1 cellular context compared by ENCODE assay signal in genomic region chrX:110157444-110157843, GRCh38.
TF ChIP-seq lines count a peak whose summit lies in the region.

No MANE protein-coding gene starts in this region.

TF ChIP-seq in K562, 482 proteins besides CTCF, POLR2A, EP300 and RAD21 (continued from another document):
- no peak for TF ChIP-seq PBX2 (CRISPR knock-in tag; IDR thresholded peaks at IDR 0.05; ENCODE audit: low read depth)
- peak; percentile 99 for TF ChIP-seq PBX2 (tag; conservative IDR thresholded peaks at IDR 0.05; ENCODE audit: low read depth)
- peak; percentile 54 for TF ChIP-seq NCOR1 (IDR thresholded peaks at IDR 0.05)
- TF ChIP-seq HES1 (IDR thresholded peaks at IDR 0.05; ENCODE audit: low read depth): peak; percentile 59; the same call in 1 of the 2 replicates
- TF ChIP-seq KDM1A (IDR thresholded peaks at IDR 0.05): peak; percentile 34 to 54; a peak in 3 of 4 replicates
- TF ChIP-seq DMBX1 (CRISPR knock-in tag; IDR thresholded peaks at IDR 0.05; ENCODE audit: borderline replicate concordance): peak; percentile 34; the same call in 1 of the 2 replicates
- TF ChIP-seq SMARCA4 (IDR thresholded peaks at IDR 0.05): peak; percentile 45; the same call in 1 of the 2 replicates
- peak; percentile 94 for TF ChIP-seq MEIS2 (IDR thresholded peaks at IDR 0.05; ENCODE audit: partially characterized antibody)
- peak; percentile 66 for TF ChIP-seq TAL1 (IDR thresholded peaks at IDR 0.05)
- TF ChIP-seq VEZF1 (CRISPR knock-in tag; IDR thresholded peaks at IDR 0.05): peak; percentile 14; the same call in 1 of the 2 replicates
- 0 out of 2 replicates have a peak, but pooled peaks have one; percentile 27 for TF ChIP-seq HBP1 (CRISPR knock-in tag; IDR thresholded peaks at IDR 0.05)
- TF ChIP-seq MCM5 (IDR thresholded peaks at IDR 0.05; ENCODE audit: low read depth): no peak
- no peak for TF ChIP-seq MTA2 (IDR thresholded peaks at IDR 0.05; ENCODE audit: low read depth)
- no peak for TF ChIP-seq CBX3 (IDR thresholded peaks at IDR 0.05; ENCODE audit: borderline replicate concordance in 1 of 2, low read length in 2 of 2)
- peak; percentile 78 for TF ChIP-seq CBFA2T3 (IDR thresholded peaks at IDR 0.05)
- peak; percentile 68 for TF ChIP-seq DPF2 (IDR thresholded peaks at IDR 0.05)
- peak; percentile 74 for TF ChIP-seq TEAD4 (IDR thresholded peaks at IDR 0.05; ENCODE audit: low read length)
- TF ChIP-seq TEAD4 (CRISPR knock-in tag; IDR thresholded peaks at IDR 0.05; ENCODE audit: borderline replicate concordance): no peak
- peak; percentile 59 for TF ChIP-seq SMAD4 (CRISPR knock-in tag; conservative IDR thresholded peaks at IDR 0.05)
- TF ChIP-seq TRIM24 (IDR thresholded peaks at IDR 0.05): no peak
- no peak for TF ChIP-seq SRSF9 (IDR thresholded peaks at IDR 0.05; ENCODE audit: borderline replicate concordance, low read depth, low read length)
- 0 out of 2 replicates have a peak, but pooled peaks have one; percentile 23 for TF ChIP-seq LCOR (CRISPR knock-in tag; IDR thresholded peaks at IDR 0.05)
- TF ChIP-seq RCOR1 (IDR thresholded peaks at IDR 0.05; ENCODE audit: borderline replicate concordance in 1 of 2, low read depth in 2 of 2, low read length in 2 of 2): peak in 1 of 2 experiments; percentile 56; a peak in 1 of 4 replicates
- no peak for TF ChIP-seq PHB2 (IDR thresholded peaks at IDR 0.05; ENCODE audit: low read depth)
- TF ChIP-seq SOX6 (IDR thresholded peaks at IDR 0.05): 0 out of 2 replicates have a peak, but pooled peaks have one; percentile 16
- TF ChIP-seq PKNOX1 (IDR thresholded peaks at IDR 0.05): peak; percentile 75
- no peak for TF ChIP-seq ZNF785 (CRISPR knock-in tag; IDR thresholded peaks at IDR 0.05)
